Comparison of ENCODE assay signal across 26 cellular contexts in genomic region chr1:46224966-46225365, GRCh38. TPM values are rescaled to one million over a fixed set of nuclear protein-coding genes. Genes with fewer than 3 reads are reported as not detected.
"Had no signal": no experiment of that assay in that cellular context is flagged by ENCODE, and none has a peak within 500 bp of the region (broad histone marks: within the 10 kb centered on the region; RNA-seq: fewer than 3 reads in every experiment).

No MANE protein-coding gene starts in this region.

- H3K9me3 ChIP-seq: heart right ventricle, left ventricle myocardium inferior, lower lobe of right lung, spleen had no signal

- H3K4me1 ChIP-seq: lower lobe of right lung had no signal

- H3K9ac ChIP-seq: parathyroid adenoma had no signal

- H2AFZ ChIP-seq: parathyroid adenoma had no signal

- FAIRE-seq: endometrium, frontal cortex, islet of Langerhans had no signal

- H3K36me3 ChIP-seq: lower lobe of right lung, spleen had no signal

- ATAC-seq: esophagus mucosa; heart right ventricle; lower lobe of right lung; sciatic nerve; stimulated activated memory B cell treated with anti-CD40 and anti-IgM and Interleukin-4, amounts not matched to agents 10 μg/mL and 1 μg/mL and 100 μg/mL, for 72 hours had no signal

- H3K27me3 ChIP-seq: heart right ventricle, spleen had no signal

- DNase-seq: cerebellar nuclear complex; effector memory CD4-positive, alpha-beta T cell; heart right ventricle; left ventricle myocardium inferior; lower lobe of right lung; mesenchymal stem cell; naive B cell; spleen; stimulated activated CD4-positive, alpha-beta T cell treated with anti-CD3 and anti-CD28 coated beads, Interleukin-15, amount 100 ng/mL, for 24 hours; stimulated activated CD4-positive, alpha-beta T cell treated with anti-CD3 and anti-CD28 coated beads, Interleukin-1b, Interleukin-23, amount 100 ng/mL, for 48 hours; stimulated activated CD4-positive, alpha-beta T cell treated with anti-CD3 and anti-CD28 coated beads, Interleukin-4, amount 100 ng/mL, for 24 hours; trophoblast cell had no signal

- H3K4me3 ChIP-seq: coronary artery, heart right ventricle, left ventricle myocardium inferior, lower lobe of right lung, spleen had no signal

- H3K79me2 ChIP-seq: parathyroid adenoma had no signal

- H3K27ac ChIP-seq: coronary artery, heart right ventricle, left ventricle myocardium inferior, lower lobe of right lung, parathyroid adenoma, spleen had no signal

RNA-seq across cellular contexts. Expression of gene P3R3URF, which starts 48.7 kb away (rescaled TPM):
- total RNA-seq: esophagus mucosa, fibroblast of lung, frontal cortex, heart right ventricle, left ventricle myocardium inferior, lower lobe of right lung, omental fat pad, pulmonary artery endothelial cell, sciatic nerve, skeletal muscle tissue, spleen, urinary bladder had no signal
- polyA plus RNA-seq: fibroblast of lung, heart right ventricle, spleen, thymus, urinary bladder had no signal

RNA-seq across cellular contexts. Expression of gene TSPAN1, which starts 50.1 kb away (rescaled TPM):
- total RNA-seq: skeletal muscle tissue had no signal
